9 cellular contexts compared by ENCODE assay signal in the genomic region with DNA sequence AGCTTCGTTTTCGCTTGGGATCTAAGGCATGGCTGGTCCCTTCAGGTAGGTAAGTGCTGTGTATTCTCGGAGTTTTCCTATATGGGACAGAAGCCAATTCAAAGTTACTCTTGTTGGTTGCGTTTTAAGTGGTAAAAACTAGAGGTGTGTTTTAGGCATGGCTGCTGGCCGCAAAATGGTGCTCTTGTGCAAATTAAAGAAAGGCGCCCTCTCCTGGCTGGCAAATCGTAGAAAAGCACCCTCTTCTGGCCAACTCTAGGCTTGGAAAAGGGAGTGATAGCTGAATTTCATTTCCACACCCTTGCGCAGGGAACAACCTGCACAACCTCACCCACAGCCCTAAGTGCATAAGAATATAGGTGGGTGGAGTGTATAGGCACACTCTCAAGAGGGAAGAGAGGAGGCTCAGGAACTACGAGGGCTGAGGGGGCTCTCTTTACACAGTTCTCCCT. TPM values are rescaled to one million over a fixed set of nuclear protein-coding genes. Genes with fewer than 3 reads are reported as not detected.
DNase-seq lines count a peak whose midpoint lies in the region; ATAC-seq and TF ChIP-seq lines count a peak whose summit lies in the region.
"Had no signal": no experiment of that assay in that cellular context is flagged by ENCODE, and none has a peak within 500 bp of the region (broad histone marks: within the 10 kb centered on the region; RNA-seq: fewer than 3 reads in every experiment).

No MANE protein-coding gene starts in this region.

- H3K36me3 Mint-ChIP-seq in stimulated activated naive B cell treated with anti-CD40 and anti-IgM and Interleukin-4, amounts not matched to agents 10 μg/mL and 1 μg/mL and 100 μg/mL, for 72 hours: no peaks in the 10 kb centered on the region
- H3K36me3 Mint-ChIP-seq in stimulated activated memory B cell treated with anti-CD40 and anti-IgM and Interleukin-4, amounts not matched to agents 10 μg/mL and 1 μg/mL and 100 μg/mL, for 72 hours: no peaks in the 10 kb centered on the region

- H2AFZ ChIP-seq in DND-41 (ENCODE audit: low read depth, low read length): peak overlapping the region; percentile 31; the same call in 1 of the 2 replicates

- H3K9ac ChIP-seq in DND-41 (ENCODE audit: low read depth, low read length): no peak overlapping the region

- H3K27ac ChIP-seq in DND-41 (ENCODE audit: low read length) (no peak overlapping the region), WERI-Rb-1 (no peak overlapping the region), foreskin keratinocyte (no peak overlapping the region)

- 0 out of 2 replicates have a peak, but pooled peaks cover 2% of the 10 kb centered on the region for H4K20me1 ChIP-seq in DND-41 (ENCODE audit: insufficient read depth, low read length)

- H3K4me2 ChIP-seq in DND-41 (ENCODE audit: insufficient read depth, low read length): no peak overlapping the region

- TF ChIP-seq CTCF in DND-41 (IDR thresholded peaks at IDR 0.05; ENCODE audit: borderline replicate concordance, extremely low read depth, low read length, poor library complexity, severe bottlenecking): peak; percentile 63
- peak; percentile 84 for TF ChIP-seq CTCF in WERI-Rb-1 (IDR thresholded peaks at IDR 0.05; ENCODE audit: low read depth, low read length)
- TF ChIP-seq CTCF in foreskin keratinocyte (conservative IDR thresholded peaks at IDR 0.05): peak; percentile 63

- H3K4me3 ChIP-seq in DND-41 (ENCODE audit: low read depth in 1 of 2, low read length in 2 of 2): no peak overlapping the region
- no peak overlapping the region for H3K4me3 ChIP-seq in WERI-Rb-1 (ENCODE audit: low read depth, low read length)

- ATAC-seq in DND-41 (ENCODE audit: insufficient read depth, low read depth) (peak; percentile 33; the same call in 1 of the 3 replicates), foreskin keratinocyte (no peak), GM18498 (IDR thresholded peaks at IDR 0.05; ENCODE audit: unreplicated experiment) (no peak)
- no peak for ATAC-seq in stimulated activated naive B cell treated with anti-CD40 and anti-IgM and Interleukin-4, amounts not matched to agents 10 μg/mL and 1 μg/mL and 100 μg/mL, for 72 hours (replicated peaks)
- ATAC-seq in stimulated activated memory B cell treated with anti-CD40 and anti-IgM and Interleukin-4, amounts not matched to agents 10 μg/mL and 1 μg/mL and 100 μg/mL, for 72 hours: no peak

- H3K79me2 ChIP-seq in DND-41 (ENCODE audit: insufficient read depth, low read length): no peaks in the 10 kb centered on the region

- H3K4me3 Mint-ChIP-seq in stimulated activated naive B cell treated with anti-CD40 and anti-IgM and Interleukin-4, amounts not matched to agents 10 μg/mL and 1 μg/mL and 100 μg/mL, for 72 hours: no peak overlapping the region
- H3K4me3 Mint-ChIP-seq in stimulated activated memory B cell treated with anti-CD40 and anti-IgM and Interleukin-4, amounts not matched to agents 10 μg/mL and 1 μg/mL and 100 μg/mL, for 72 hours: no peak overlapping the region

- no peaks in the 10 kb centered on the region for H3K36me3 ChIP-seq in DND-41 (ENCODE audit: insufficient read depth, low read length)
- no peaks in the 10 kb centered on the region for H3K36me3 ChIP-seq in WERI-Rb-1

- peaks cover 4 to 25% of the 10 kb centered on the region in 2 donors for H3K27me3 Mint-ChIP-seq in stimulated activated naive B cell treated with anti-CD40 and anti-IgM and Interleukin-4, amounts not matched to agents 10 μg/mL and 1 μg/mL and 100 μg/mL, for 72 hours
- H3K27me3 Mint-ChIP-seq in stimulated activated memory B cell treated with anti-CD40 and anti-IgM and Interleukin-4, amounts not matched to agents 10 μg/mL and 1 μg/mL and 100 μg/mL, for 72 hours: peaks cover 8% of the 10 kb centered on the region

- H3K4me1 Mint-ChIP-seq in stimulated activated naive B cell treated with anti-CD40 and anti-IgM and Interleukin-4, amounts not matched to agents 10 μg/mL and 1 μg/mL and 100 μg/mL, for 72 hours: peaks cover 0 to 2% of the 10 kb centered on the region in 2 donors
- no peaks in the 10 kb centered on the region for H3K4me1 Mint-ChIP-seq in stimulated activated memory B cell treated with anti-CD40 and anti-IgM and Interleukin-4, amounts not matched to agents 10 μg/mL and 1 μg/mL and 100 μg/mL, for 72 hours

- H3K4me1 ChIP-seq in DND-41 (ENCODE audit: insufficient read depth, low read length) (peaks cover 3% of the 10 kb centered on the region; the same call in 1 of the 2 replicates), foreskin keratinocyte (no peaks in the 10 kb centered on the region)

- H3K9me3 Mint-ChIP-seq in stimulated activated naive B cell treated with anti-CD40 and anti-IgM and Interleukin-4, amounts not matched to agents 10 μg/mL and 1 μg/mL and 100 μg/mL, for 72 hours: no peaks in the 10 kb centered on the region
- no peaks in the 10 kb centered on the region for H3K9me3 Mint-ChIP-seq in stimulated activated memory B cell treated with anti-CD40 and anti-IgM and Interleukin-4, amounts not matched to agents 10 μg/mL and 1 μg/mL and 100 μg/mL, for 72 hours

- H3K9me3 ChIP-seq in DND-41 (ENCODE audit: insufficient read depth, low read length, severe bottlenecking) (no peaks in the 10 kb centered on the region), WERI-Rb-1 (ENCODE audit: severe bottlenecking) (no peaks in the 10 kb centered on the region)

- no peak overlapping the region for H3K27ac Mint-ChIP-seq in stimulated activated naive B cell treated with anti-CD40 and anti-IgM and Interleukin-4, amounts not matched to agents 10 μg/mL and 1 μg/mL and 100 μg/mL, for 72 hours
- H3K27ac Mint-ChIP-seq in stimulated activated memory B cell treated with anti-CD40 and anti-IgM and Interleukin-4, amounts not matched to agents 10 μg/mL and 1 μg/mL and 100 μg/mL, for 72 hours: no peak overlapping the region

- DNase-seq in DND-41 (peak; percentile 35), HuH-7 (ENCODE audit: low spot score) (peak; percentile 45), WERI-Rb-1 (peak; percentile 62), foreskin keratinocyte (no peak), DMS114 treated with DMSO at 0.1 percent for 48 hours (lab: John Stamatoyannopoulos, UW; ENCODE audit: unreplicated experiment) (no peak)
- peak; percentile 6 for DNase-seq in stimulated activated naive B cell treated with anti-CD40 and anti-IgM and Interleukin-4, amounts not matched to agents 10 μg/mL and 1 μg/mL and 100 μg/mL, for 72 hours

- peaks cover 18% of the 10 kb centered on the region for H3K27me3 ChIP-seq in DND-41 (ENCODE audit: insufficient read depth, low read length, poor library complexity)
- H3K27me3 ChIP-seq in WERI-Rb-1 (ENCODE audit: insufficient read depth, low read depth, severe bottlenecking): no peaks in the 10 kb centered on the region
- peaks cover 39% of the 10 kb centered on the region for H3K27me3 ChIP-seq in foreskin keratinocyte

RNA-seq across cellular contexts. Expression of gene DRD3, which starts 23.5 kb away (rescaled TPM):
- total RNA-seq in foreskin keratinocyte: not detected in 2 replicates
- not detected in 2 replicates for polyA plus RNA-seq in foreskin keratinocyte
- total RNA-seq: myocyte had no signal

Comparison
In these comparisons a context has a peak if more than half of its experiments do, and no peak if none do; other contexts are left out.
1. DNase-seq: peak in DND-41 (single experiment), HuH-7 (single experiment), WERI-Rb-1 (single experiment) and stimulated activated naive B cell treated with anti-CD40 and anti-IgM and Interleukin-4, amounts not matched to agents 10 μg/mL and 1 μg/mL and 100 μg/mL, for 72 hours (single experiment); none in foreskin keratinocyte (0 of 2) and DMS114 treated with DMSO at 0.1 percent for 48 hours (single experiment).
2. Peak in every context shown above with its lines, with median percentiles within 50 percentile points of each other: CTCF ChIP-seq.